ENCODE assay signal across 9 cellular contexts in the genomic region with DNA sequence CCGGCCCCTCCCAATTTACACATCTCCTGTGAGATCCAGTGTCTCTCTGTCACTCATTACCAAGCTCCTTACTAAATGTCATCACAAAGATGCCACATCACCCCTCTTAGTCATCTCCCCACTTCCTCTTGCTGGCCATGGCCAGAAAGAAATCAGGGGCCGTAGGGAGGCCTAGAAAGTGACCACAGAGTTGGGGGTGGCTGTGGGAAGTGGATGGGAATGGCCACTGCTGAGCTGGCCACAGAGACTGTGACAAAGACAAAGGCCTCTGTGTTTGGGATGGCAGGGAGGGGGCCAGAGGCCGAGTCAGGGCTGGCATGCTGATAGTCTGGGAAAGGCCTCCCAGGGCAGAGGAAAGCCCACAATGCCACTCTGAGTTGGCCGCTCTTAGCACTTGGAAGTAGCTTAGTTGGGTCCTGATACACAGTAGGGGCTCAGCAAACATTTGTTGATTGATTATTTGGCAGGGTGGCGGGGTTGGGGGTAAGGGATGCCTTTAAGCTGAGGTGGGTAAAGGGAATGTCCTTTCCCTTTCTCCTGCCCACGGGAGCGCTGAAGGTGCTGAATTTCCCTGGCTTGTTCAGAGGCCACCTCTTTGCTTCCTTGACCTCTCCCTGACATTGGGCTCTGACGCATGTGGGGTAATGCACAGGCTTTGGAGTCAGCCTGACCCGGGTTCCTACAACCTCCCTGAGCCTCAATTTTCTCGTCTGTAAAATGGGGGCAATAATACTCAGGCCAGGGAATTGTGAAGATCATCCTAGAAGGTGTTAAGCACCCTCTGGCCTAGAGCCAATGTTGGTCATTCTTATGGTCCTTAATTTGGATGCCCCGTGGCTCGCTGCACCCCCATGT. TPM values are rescaled to one million over a fixed set of nuclear protein-coding genes. Genes with fewer than 3 reads are reported as not detected.
A peak's percentile ranks its signal among the peaks of the same experiment; 100 is the strongest.
DNase-seq lines count a peak whose midpoint lies in the region; ATAC-seq, FAIRE-seq and TF ChIP-seq lines count a peak whose summit lies in the region.
"Had no signal": no experiment of that assay in that cellular context is flagged by ENCODE, and none has a peak within 500 bp of the region (broad histone marks: within the 10 kb centered on the region; RNA-seq: fewer than 3 reads in every experiment).

No MANE protein-coding gene starts in this region.

- H2AK5ac ChIP-seq in mesendoderm (ENCODE audit: low read length) = no peak overlapping the region

- peak; percentile 82 for DNase-seq in H4 (ENCODE audit: low spot score)
- peak; percentile 64 for DNase-seq in T1000 (lab: John Stamatoyannopoulos, UW)
- no peak for DNase-seq in gastrocnemius medialis
- DNase-seq in WTC11 (ENCODE audit: low spot score) = no peak
- DNase-seq in GM19239 (ENCODE audit: insufficient read length, low spot score) = no peak
- no peak for DNase-seq in coronary artery (ENCODE audit: low spot score)
- no peak for DNase-seq in mesendoderm
- DNase-seq: activated T-cell treated with anti-CD3 and anti-CD28 coated beads, Interleukin-2, amount 50 U/mL, for 1 hour had no signal

- POLR2A ChIA-PET in WTC11 (lab: Charles Lee) = no interaction called here

- H3K23ac ChIP-seq in mesendoderm (ENCODE audit: low read length) = no peak overlapping the region

- H3K9me3 Mint-ChIP-seq in WTC11 = no peaks in the 10 kb centered on the region

- H3K4me2 ChIP-seq in mesendoderm (ENCODE audit: low read length) = no peak overlapping the region

- H3K79me2 ChIP-seq in mesendoderm (ENCODE audit: control insufficient read depth, insufficient read depth, low read length) = no peaks in the 10 kb centered on the region

- no peak for TF ChIP-seq EP300 in gastroesophageal sphincter (IDR thresholded peaks at IDR 0.05)

- H3K4me1 Mint-ChIP-seq in WTC11 = peaks cover 6% of the 10 kb centered on the region

- H2BK5ac ChIP-seq in mesendoderm (ENCODE audit: low read length) = no peak overlapping the region

- no peak overlapping the region for H3K18ac ChIP-seq in mesendoderm (ENCODE audit: low read length)

- CTCF ChIA-PET in WTC11 (lab: Charles Lee) = interaction anchor here (1.0 to 2.8 kb wide), 7 partner anchors 8 to 243 kb away, joined by 3 to 9 read pairs (median 4); no protein-coding TSS in a partner anchor

- no peak overlapping the region for H3K4me3 Mint-ChIP-seq in WTC11

- no peak overlapping the region for H3K9ac ChIP-seq in mesendoderm (ENCODE audit: low read length)

- no peak overlapping the region for H3K27ac Mint-ChIP-seq in WTC11

- no peak for FAIRE-seq in GM19239 (lab: Jason Lieb, UNC)

- H3K4me3 ChIP-seq in gastroesophageal sphincter = no peak overlapping the region
- H3K4me3 ChIP-seq in gastrocnemius medialis = no peak overlapping the region
- H3K4me3 ChIP-seq in coronary artery = no peak overlapping the region
- H3K4me3 ChIP-seq in mesendoderm (ENCODE audit: low read length) = no peak overlapping the region

- peak overlapping the region in 3 of 4 donors; percentile 32 to 63 (median 40) for H3K27ac ChIP-seq in gastroesophageal sphincter
- peak overlapping the region in 3 of 4 donors; percentile 54 to 67 (median 56) for H3K27ac ChIP-seq in gastrocnemius medialis
- peak overlapping the region in 1 of 2 donors; percentile 17 for H3K27ac ChIP-seq in coronary artery
- no peak overlapping the region for H3K27ac ChIP-seq in mesendoderm (ENCODE audit: low read depth, low read length)

- no peak overlapping the region for H4K8ac ChIP-seq in mesendoderm (ENCODE audit: low read depth, low read length)

- WGBS in gastroesophageal sphincter (ENCODE audit: low coverage in 1 of 2), 2 donors = 78 to 84% methylated on average over 4 to 8 of the region's 12 CpGs
- no CpG with 5 or more reads among the region's 12 CpGs for WGBS in mesendoderm (ENCODE audit: extremely low coverage, insufficient coverage, low lambda C conversion rate)

- H4K5ac ChIP-seq in mesendoderm (ENCODE audit: low read length) = no peak overlapping the region

- H3K27me3 ChIP-seq in gastroesophageal sphincter (no peaks in the 10 kb centered on the region), gastrocnemius medialis (no peaks in the 10 kb centered on the region), mesendoderm (ENCODE audit: insufficient read depth, low read length, poor library complexity) (no peaks in the 10 kb centered on the region)

- H3K4ac ChIP-seq in mesendoderm (ENCODE audit: low read depth, low read length) = no peak overlapping the region

- H3K36me3 ChIP-seq in gastroesophageal sphincter (no peaks in the 10 kb centered on the region), gastrocnemius medialis (no peaks in the 10 kb centered on the region), mesendoderm (ENCODE audit: control insufficient read depth, insufficient read depth, low read length) (no peaks in the 10 kb centered on the region)

- no peak for TF ChIP-seq POLR2A in gastroesophageal sphincter (IDR thresholded peaks at IDR 0.05)
- TF ChIP-seq POLR2A in gastrocnemius medialis (IDR thresholded peaks at IDR 0.05) = no peak

- peaks cover 0 to 35% (median 16%) of the 10 kb centered on the region in 3 donors for H3K4me1 ChIP-seq in gastroesophageal sphincter
- peaks cover 4 to 8% of the 10 kb centered on the region in 2 donors for H3K4me1 ChIP-seq in gastrocnemius medialis
- H3K4me1 ChIP-seq in mesendoderm (ENCODE audit: control insufficient read depth, low read depth, low read length) = no peaks in the 10 kb centered on the region

- H2BK120ac ChIP-seq in mesendoderm (ENCODE audit: low read depth, low read length) = no peak overlapping the region

- H3K9me3 ChIP-seq in gastroesophageal sphincter (no peaks in the 10 kb centered on the region), gastrocnemius medialis (no peaks in the 10 kb centered on the region)

- no peaks in the 10 kb centered on the region; the same call in 1 of the 2 replicates for H3K27me3 Mint-ChIP-seq in WTC11 (ENCODE audit: low read depth)

- H3K79me1 ChIP-seq in mesendoderm (ENCODE audit: low read length) = no peaks in the 10 kb centered on the region

- ATAC-seq in gastroesophageal sphincter (peak; percentile 33), gastrocnemius medialis (no peak), WTC11 (no peak)

- no peak overlapping the region for H2BK15ac ChIP-seq in mesendoderm (replicated peaks; ENCODE audit: low read depth)

- TF ChIP-seq CTCF in gastroesophageal sphincter (IDR thresholded peaks at IDR 0.05) (no peak), gastrocnemius medialis (IDR thresholded peaks at IDR 0.05 in 4 of 5, conservative IDR thresholded peaks at IDR 0.05 in 1 of 5) (no peak), WTC11 (IDR thresholded peaks at IDR 0.05) (no peak), coronary artery (IDR thresholded peaks at IDR 0.05) (no peak)

- no peak overlapping the region for H3K56ac ChIP-seq in mesendoderm (ENCODE audit: low read length)

- in situ Hi-C loops in gastrocnemius medialis (cut with MboI; ENCODE audit: low sequenced_read_pairs in 4 of 4) = no loop called here

- intact Hi-C loops in gastrocnemius medialis (cut with DNase I; ENCODE audit: low total_unique reads) = no loop called here

- H3K36me3 Mint-ChIP-seq in WTC11 = no peaks in the 10 kb centered on the region

TF ChIP-seq in WTC11, 78 proteins besides CTCF, POLR2A, EP300 and RAD21:
- no peak for TF ChIP-seq USF2 (CRISPR knock-in tag; IDR thresholded peaks at IDR 0.05)
- TF ChIP-seq EMX1 (CRISPR knock-in tag; IDR thresholded peaks at IDR 0.05) = no peak
- no peak for TF ChIP-seq FOXJ3 (CRISPR knock-in tag; IDR thresholded peaks at IDR 0.05; ENCODE audit: borderline replicate concordance)
- no peak for TF ChIP-seq HMGA2 (CRISPR knock-in tag; IDR thresholded peaks at IDR 0.05)
- no peak for TF ChIP-seq FOXK1 (CRISPR knock-in tag; IDR thresholded peaks at IDR 0.05)
- no peak for TF ChIP-seq ZMAT4 (CRISPR knock-in tag; IDR thresholded peaks at IDR 0.05)

RNA-seq across cellular contexts. Expression of gene NAV1, which starts 13.2 kb away (rescaled TPM):
- total RNA-seq in H4 (2014; rRNA removed; shearing (Covaris generic)) = 13.1 and 16.1 TPM in 2 replicates
- total RNA-seq in gastroesophageal sphincter (10 to 100 TPM; 11.4 to 35.8 (median 18.0) TPM), gastrocnemius medialis (1 to 10 TPM; 4.2 to 9.1 (median 7.1) TPM), WTC11 (2021) (41.0 to 51.0 TPM (median 46.2 TPM) in 3 replicates)
- 8.1 TPM for polyA plus RNA-seq in mesendoderm (2013, experiment 1 of 2)
- 8.5 TPM for polyA plus RNA-seq in mesendoderm (2013, experiment 2 of 2)

RNA-seq across cellular contexts. Expression of gene CSRP1, which starts 45.2 kb away (rescaled TPM):
- 402 and 518 TPM in 2 replicates for total RNA-seq in H4 (2014; rRNA removed; shearing (Covaris generic))
- total RNA-seq in gastroesophageal sphincter (1,000 to 10,000 TPM; 4,484 to 9,179 (median 5,319) TPM), gastrocnemius medialis (10 to 100 TPM; 22.7 to 91.1 (median 68.9) TPM), WTC11 (2021) (10.7 to 15.4 TPM (median 14.3 TPM) in 3 replicates)
- 54.9 TPM for polyA plus RNA-seq in mesendoderm (2013, experiment 1 of 2)
- 61.7 TPM for polyA plus RNA-seq in mesendoderm (2013, experiment 2 of 2)

Comparison
In these comparisons a context has a peak if more than half of its experiments do, and no peak if none do; other contexts are left out.
1. DNase-seq: peak in H4 (single experiment) and T1000 (single experiment); none in gastrocnemius medialis (0 of 2), WTC11 (single experiment), GM19239 (single experiment), coronary artery (single experiment) and mesendoderm (single experiment).